9 cellular contexts compared by ENCODE assay signal in genomic region chr1:39788426-39788757, GRCh38. TPM values are rescaled to one million over a fixed set of nuclear protein-coding genes. Genes with fewer than 3 reads are reported as not detected.
DNase-seq lines count a peak whose midpoint lies in the region; ATAC-seq and TF ChIP-seq lines count a peak whose summit lies in the region.
"Had no signal": no experiment of that assay in that cellular context is flagged by ENCODE, and none has a peak within 500 bp of the region (broad histone marks: within the 10 kb centered on the region; RNA-seq: fewer than 3 reads in every experiment).

No MANE protein-coding gene starts in this region.

- no peak overlapping the region for H3K9ac ChIP-seq in HUES64 (ENCODE audit: low read depth, low read length)

- H3K4me3 ChIP-seq in HUES64 (ENCODE audit: low read length) (peak overlapping the region; percentile 51), fibroblast of villous mesenchyme (ENCODE audit: low read depth, low read length) (peak overlapping the region; percentile 44), skin epidermis (peak overlapping the region; percentile 27 to 59 (median 39))

- peak; percentile 27 for ATAC-seq in GM19351 (IDR thresholded peaks at IDR 0.05; ENCODE audit: unreplicated experiment)
- no peak for ATAC-seq in HG02884 (IDR thresholded peaks at IDR 0.05; ENCODE audit: unreplicated experiment)

- peaks cover 86% of the 10 kb centered on the region for H3K27me3 ChIP-seq in HUES64 (ENCODE audit: insufficient read depth, low read length)

- no peaks in the 10 kb centered on the region for H3K4me1 ChIP-seq in HUES64 (ENCODE audit: insufficient read depth, low read length)

- 3% methylated on average over 51 of the region's 51 CpGs for WGBS in HUES64

- DNase-seq in fibroblast of villous mesenchyme (ENCODE audit: low read depth) (no peak), NCI-H524 (lab: John Stamatoyannopoulos, UW) (no peak), mucosa of gallbladder (ENCODE audit: low spot score) (no peak)
- DNase-seq: GOT3, SIG-M5 had no signal

- H3K27ac ChIP-seq in HUES64 (ENCODE audit: low read depth, low read length) (no peak overlapping the region), skin epidermis (peak overlapping the region in 2 of 21 experiments; percentile 24 to 37)

- H3K36me3 ChIP-seq in HUES64 (ENCODE audit: insufficient read depth, low read length), result no peaks in the 10 kb centered on the region

- no peak for TF ChIP-seq CTCF in fibroblast of villous mesenchyme (IDR thresholded peaks at IDR 0.05; ENCODE audit: insufficient read depth, low read depth, low read length)

- no peaks in the 10 kb centered on the region for H3K9me3 ChIP-seq in HUES64 (ENCODE audit: insufficient read depth, low read depth, low read length)

RNA-seq across cellular contexts. Expression of gene BMP8B, which starts 0.3 kb away (rescaled TPM):
- 0.25 TPM for polyA plus RNA-seq in HUES64 (2013, experiment 1 of 2)
- 0.25 TPM for polyA plus RNA-seq in HUES64 (2013, experiment 2 of 2)
- under 0.01 TPM in 1 of 2 replicates, not detected in the other for total RNA-seq in fibroblast of villous mesenchyme
- 1.8 TPM for total RNA-seq in mucosa of gallbladder

RNA-seq across cellular contexts. Expression of gene OXCT2, which starts 17.2 kb away (rescaled TPM):
- 0.50 TPM for polyA plus RNA-seq in HUES64 (2013, experiment 1 of 2)
- polyA plus RNA-seq in HUES64 (2013, experiment 2 of 2), result 0.76 TPM
- total RNA-seq in fibroblast of villous mesenchyme (1.7 and 5.2 TPM in 2 replicates), mucosa of gallbladder (0.95 TPM)

RNA-seq across cellular contexts. Expression of gene PPIE, which starts 49.7 kb away (rescaled TPM):
- 34.2 TPM for polyA plus RNA-seq in HUES64 (2013, experiment 1 of 2)
- 37.7 TPM for polyA plus RNA-seq in HUES64 (2013, experiment 2 of 2)
- total RNA-seq in fibroblast of villous mesenchyme (23.8 and 31.1 TPM in 2 replicates), mucosa of gallbladder (39.3 TPM)
